ENCODE assay signal across 8 cellular contexts in the genomic region with DNA sequence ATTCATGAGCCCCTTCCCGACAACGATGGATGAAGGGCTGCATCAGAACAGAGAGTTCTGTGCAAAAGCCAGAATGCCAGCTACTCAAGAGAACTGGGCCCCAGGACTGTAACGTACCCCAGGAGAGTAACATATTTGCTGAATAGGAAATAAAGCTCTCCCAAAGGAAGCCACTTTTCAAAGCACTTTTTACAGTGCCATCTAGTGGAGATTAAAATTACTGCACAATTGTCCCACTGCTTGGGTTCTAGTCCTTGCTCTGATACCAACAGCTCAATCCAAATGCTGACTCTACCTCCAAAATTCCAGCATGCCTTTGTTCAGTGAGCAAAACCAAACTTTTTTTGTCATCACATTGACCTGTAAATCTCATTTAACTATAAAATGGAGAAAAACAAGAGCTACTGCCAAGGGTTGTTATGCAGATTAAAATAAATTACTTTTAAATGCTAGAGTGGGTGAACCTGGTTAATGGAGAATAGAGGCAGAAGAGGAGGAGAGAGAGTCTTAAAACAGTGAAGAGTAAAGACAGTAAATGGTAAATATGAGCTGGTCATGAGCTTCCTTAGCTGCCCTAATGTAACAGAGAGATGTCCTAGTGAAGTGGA.
DNase-seq lines count a peak whose midpoint lies in the region; TF ChIP-seq lines count a peak whose summit lies in the region.

No MANE protein-coding gene starts in this region.

- no peaks in the 10 kb centered on the region for H3K36me3 ChIP-seq in tibial artery

- no peaks in the 10 kb centered on the region for H3K4me1 ChIP-seq in tibial artery

- intact Hi-C loops in tibial artery (cut with DNase I; ENCODE audit: low total_unique reads): no loop called here

- H3K4me3 ChIP-seq in tibial artery: no peak overlapping the region

- TF ChIP-seq CTCF in GM20000 (IDR thresholded peaks at IDR 0.05; ENCODE audit: extremely low read depth, missing control alignments): peak; percentile 58
- peak; percentile 30 to 65 for TF ChIP-seq CTCF in tibial artery (IDR thresholded peaks at IDR 0.05)

- H3K27ac ChIP-seq in tibial artery: no peak overlapping the region

- no peaks in the 10 kb centered on the region for H3K27me3 ChIP-seq in tibial artery

- H3K9me3 ChIP-seq in tibial artery: no peaks in the 10 kb centered on the region

- peak; percentile 57 for DNase-seq in DMS 273 (lab: John Stamatoyannopoulos, UW; ENCODE audit: unreplicated experiment)
- DNase-seq in DMS 273 treated with DMSO at 0.1 percent for 48 hours (lab: John Stamatoyannopoulos, UW): no peak
- DNase-seq in GM20000 (ENCODE audit: low spot score): peak; percentile 30
- DNase-seq in KG1 (lab: John Stamatoyannopoulos, UW): peak; percentile 40
- DNase-seq in SW480 (ENCODE audit: low spot score): peak; percentile 14
- peak; percentile 3 for DNase-seq in hepatic stellate cell (ENCODE audit: low spot score)
- DNase-seq in tibial artery: no peak
- DNase-seq in activated naive CD4-positive, alpha-beta T cell treated with Interleukin-2 at 50 U/mL for 16 hours: no peak

Comparison
In these comparisons a context has a peak if more than half of its experiments do, and no peak if none do; other contexts are left out.
1. DNase-seq: peak in DMS 273 (single experiment), GM20000 (single experiment), KG1 (single experiment), SW480 (single experiment) and hepatic stellate cell (single experiment); none in DMS 273 treated with DMSO at 0.1 percent for 48 hours (single experiment), tibial artery (0 of 2) and activated naive CD4-positive, alpha-beta T cell treated with Interleukin-2 at 50 U/mL for 16 hours (single experiment).